ENCODE assay signal across 38 cellular contexts in genomic region chr1:6299557-6300165, GRCh38. TPM values are rescaled to one million over a fixed set of nuclear protein-coding genes. Genes with fewer than 3 reads are reported as not detected.
A peak's percentile ranks its signal among the peaks of the same experiment; 100 is the strongest.
DNase-seq lines count a peak whose midpoint lies in the region; ATAC-seq and TF ChIP-seq lines count a peak whose summit lies in the region.
"Had no signal": no experiment of that assay in that cellular context is flagged by ENCODE, and none has a peak within 500 bp of the region (broad histone marks: within the 10 kb centered on the region; RNA-seq: fewer than 3 reads in every experiment).

No MANE protein-coding gene starts in this region.

- DNase-seq in GM12865 (ENCODE audit: low read depth): peak; percentile 40
- no peak for DNase-seq in RWPE2 (ENCODE audit: low spot score)
- DNase-seq in endodermal cell: no peak
- no peak for DNase-seq in neural crest cell (ENCODE audit: low read depth, low spot score)
- DNase-seq in type B pancreatic cell (ENCODE audit: extremely low spot score, unreplicated experiment): no peak
- DNase-seq in superior temporal gyrus (ENCODE audit: extremely low spot score): no peak
- no peak for DNase-seq in middle frontal gyrus (ENCODE audit: extremely low spot score, low spot score)
- DNase-seq: activated CD4-positive, alpha-beta T cell treated with anti-CD3 and anti-CD28 coated beads, Interleukin-2, amount 10 ng/mL, durations not matched to agents 24 days and 14 days; activated CD8-positive, alpha-beta memory T cell treated with anti-CD3 and anti-CD28 coated beads for 24 hours; activated naive CD8-positive, alpha-beta T cell treated with anti-CD3 and anti-CD28 coated beads, Interleukin-2, amount 10 ng/mL, durations not matched to agents 7 days and 5 days; activated T-cell treated with anti-CD3 and anti-CD28 coated beads for 4 hours; caudate nucleus; CD4-positive, alpha-beta memory T cell; foreskin fibroblast; H7; head of caudate nucleus; islet precursor cell; Kasumi-1; left ventricle myocardium inferior; naive thymus-derived CD4-positive, alpha-beta T cell; NCI-H146; NCI-H748 treated with DMSO at 0.1 percent for 48 hours; retina; stimulated activated naive CD4-positive, alpha-beta T cell; uterus had no signal

- H3K36me3 Mint-ChIP-seq in endodermal cell (ENCODE audit: low read depth) (peaks cover 12% of the 10 kb centered on the region), neural crest cell (ENCODE audit: low read depth) (peaks cover 6% of the 10 kb centered on the region), type B pancreatic cell (peaks cover 5% of the 10 kb centered on the region)

- peak overlapping the region; percentile 64 for H3K27ac Mint-ChIP-seq in endodermal cell
- peak overlapping the region; percentile 91 for H3K27ac Mint-ChIP-seq in neural crest cell (ENCODE audit: unreplicated experiment)
- no peak overlapping the region for H3K27ac Mint-ChIP-seq in type B pancreatic cell
- H3K27ac Mint-ChIP-seq: activated CD4-positive, alpha-beta T cell treated with anti-CD3 and anti-CD28 coated beads, Interleukin-2, amount 10 ng/mL, durations not matched to agents 24 days and 14 days; activated naive CD8-positive, alpha-beta T cell treated with anti-CD3 and anti-CD28 coated beads, Interleukin-2, amount 10 ng/mL, durations not matched to agents 7 days and 5 days; activated T-helper 2 cell treated with anti-CD3 and anti-CD28 coated beads, Interferon-gamma antibody, Interleukin-2, Interleukin-4, amounts not matched to agents 10 μg/mL and 5 μg/mL and 100 μg/mL, durations not matched to agents 14 hours and 24 hours and 36 hours; CD4-positive, alpha-beta memory T cell; naive thymus-derived CD4-positive, alpha-beta T cell had no signal

- H3K9ac ChIP-seq in endodermal cell (ENCODE audit: extremely low read depth, low read length, poor library complexity, severe bottlenecking): no peak overlapping the region

- H3K4me1 ChIP-seq in RWPE2 (ENCODE audit: insufficient read depth, poor library complexity, severe bottlenecking) (peaks cover 39% of the 10 kb centered on the region), endodermal cell (ENCODE audit: control insufficient read depth, insufficient read depth, low read length) (no peaks in the 10 kb centered on the region)
- H3K4me1 ChIP-seq: ascending aorta, esophagus muscularis mucosa, pancreas, uterus had no signal

- H3K4me1 Mint-ChIP-seq in endodermal cell (no peaks in the 10 kb centered on the region), neural crest cell (peaks cover 3% of the 10 kb centered on the region), type B pancreatic cell (ENCODE audit: unreplicated experiment) (peaks cover 5% of the 10 kb centered on the region)
- H3K4me1 Mint-ChIP-seq: activated CD4-positive, alpha-beta T cell treated with anti-CD3 and anti-CD28 coated beads, Interleukin-2, amount 10 ng/mL, durations not matched to agents 24 days and 14 days; CD4-positive, alpha-beta memory T cell had no signal

- H3K27me3 ChIP-seq in RWPE2 (ENCODE audit: insufficient read depth, poor library complexity, severe bottlenecking) (no peaks in the 10 kb centered on the region), endodermal cell (ENCODE audit: control insufficient read depth, insufficient read depth, low read length, poor library complexity, severe bottlenecking) (no peaks in the 10 kb centered on the region)
- H3K27me3 ChIP-seq: ascending aorta, esophagus muscularis mucosa, pancreas, uterus had no signal

- 94% methylated on average over 10 to 15 of the region's 15 CpGs for WGBS in endodermal cell (ENCODE audit: insufficient coverage in 1 of 2, insufficient read length in 1 of 2), 2 experiments

- H3K27ac ChIP-seq in RWPE2 (ENCODE audit: poor library complexity, severe bottlenecking): peak overlapping the region; percentile 85
- H3K27ac ChIP-seq in endodermal cell (ENCODE audit: low read depth, low read length): no peak overlapping the region
- H3K27ac ChIP-seq: ascending aorta, coronary artery, esophagus muscularis mucosa, left ventricle myocardium inferior, pancreas, uterus had no signal

- TF ChIP-seq CTCF in GM12865 (IDR thresholded peaks at IDR 0.05; ENCODE audit: insufficient read depth, low read depth, low read length, missing control alignments) (no peak), RWPE2 (IDR thresholded peaks at IDR 0.05; ENCODE audit: poor library complexity, severe bottlenecking) (no peak), endodermal cell (conservative IDR thresholded peaks at IDR 0.05) (no peak), neural crest cell (conservative IDR thresholded peaks at IDR 0.05) (no peak), type B pancreatic cell (conservative IDR thresholded peaks at IDR 0.05) (no peak)

- H3K36me3 ChIP-seq in RWPE2 (ENCODE audit: low read depth) (peaks cover 19% of the 10 kb centered on the region), endodermal cell (ENCODE audit: control insufficient read depth, insufficient read depth, low read length) (peaks cover 2% of the 10 kb centered on the region)
- H3K36me3 ChIP-seq: ascending aorta, left ventricle myocardium inferior, pancreas, uterus had no signal

- H3K4me3 Mint-ChIP-seq in endodermal cell: no peak overlapping the region
- no peak overlapping the region for H3K4me3 Mint-ChIP-seq in neural crest cell
- H3K4me3 Mint-ChIP-seq in type B pancreatic cell: no peak overlapping the region
- H3K4me3 Mint-ChIP-seq: activated CD4-positive, alpha-beta T cell treated with anti-CD3 and anti-CD28 coated beads, Interleukin-2, amount 10 ng/mL, durations not matched to agents 24 days and 14 days; activated naive CD8-positive, alpha-beta T cell treated with anti-CD3 and anti-CD28 coated beads, Interleukin-2, amount 10 ng/mL, durations not matched to agents 7 days and 5 days; CD4-positive, alpha-beta memory T cell; naive thymus-derived CD4-positive, alpha-beta T cell had no signal

- no peak for ATAC-seq in RWPE2 (ENCODE audit: low read depth)
- no peak for ATAC-seq in HG02852 (IDR thresholded peaks at IDR 0.05; ENCODE audit: unreplicated experiment)
- ATAC-seq: HepG2; naive thymus-derived CD4-positive, alpha-beta T cell had no signal

- no peaks in the 10 kb centered on the region for H3K9me3 Mint-ChIP-seq in endodermal cell
- no peaks in the 10 kb centered on the region for H3K9me3 Mint-ChIP-seq in neural crest cell
- no peaks in the 10 kb centered on the region for H3K9me3 Mint-ChIP-seq in type B pancreatic cell
- H3K9me3 Mint-ChIP-seq: activated CD4-positive, alpha-beta T cell treated with anti-CD3 and anti-CD28 coated beads, Interleukin-2, amount 10 ng/mL, durations not matched to agents 24 days and 14 days; activated naive CD8-positive, alpha-beta T cell treated with anti-CD3 and anti-CD28 coated beads, Interleukin-2, amount 10 ng/mL, durations not matched to agents 7 days and 5 days; activated T-helper 2 cell treated with anti-CD3 and anti-CD28 coated beads, Interferon-gamma antibody, Interleukin-2, Interleukin-4, amounts not matched to agents 10 μg/mL and 5 μg/mL and 100 μg/mL, durations not matched to agents 14 hours and 24 hours and 36 hours; CD4-positive, alpha-beta memory T cell; naive thymus-derived CD4-positive, alpha-beta T cell had no signal

- no peak overlapping the region for H3K4me3 ChIP-seq in GM12865 (ENCODE audit: low read depth, low read length)
- no peak overlapping the region for H3K4me3 ChIP-seq in RWPE2 (ENCODE audit: severe bottlenecking)
- H3K4me3 ChIP-seq in endodermal cell (ENCODE audit: low read length): no peak overlapping the region
- H3K4me3 ChIP-seq: ascending aorta, coronary artery, esophagus muscularis mucosa, left ventricle myocardium inferior, pancreas, smooth muscle cell, uterus had no signal

- H3K9me3 ChIP-seq in RWPE2 (ENCODE audit: severe bottlenecking): no peaks in the 10 kb centered on the region
- no peaks in the 10 kb centered on the region for H3K9me3 ChIP-seq in endodermal cell (ENCODE audit: control insufficient read depth, low read length)
- H3K9me3 ChIP-seq: ascending aorta, esophagus muscularis mucosa, left ventricle myocardium inferior, pancreas, uterus had no signal

- H3K27me3 Mint-ChIP-seq in endodermal cell (ENCODE audit: insufficient read depth) (no peaks in the 10 kb centered on the region), neural crest cell (ENCODE audit: low read depth) (no peaks in the 10 kb centered on the region), type B pancreatic cell (no peaks in the 10 kb centered on the region)
- H3K27me3 Mint-ChIP-seq: activated CD4-positive, alpha-beta T cell treated with anti-CD3 and anti-CD28 coated beads, Interleukin-2, amount 10 ng/mL, durations not matched to agents 24 days and 14 days; activated naive CD8-positive, alpha-beta T cell treated with anti-CD3 and anti-CD28 coated beads, Interleukin-2, amount 10 ng/mL, durations not matched to agents 7 days and 5 days; CD4-positive, alpha-beta memory T cell; naive thymus-derived CD4-positive, alpha-beta T cell had no signal

RNA-seq across cellular contexts. Expression of gene GPR153, which starts 38.8 kb away (rescaled TPM):
- total RNA-seq in endodermal cell (1 to 10 TPM; 2.4 to 2.8 TPM), neural crest cell (28.1 and 28.7 TPM in 2 replicates), type B pancreatic cell (ENCODE audit: low replicate concordance) (6.1 and 8.5 TPM in 2 replicates)
- polyA plus RNA-seq in endodermal cell (2013, experiment 1 of 2): 25.3 TPM
- polyA plus RNA-seq in endodermal cell (2013, experiment 2 of 2): 23.1 TPM
- polyA plus RNA-seq: CD4-positive, alpha-beta memory T cell; naive thymus-derived CD4-positive, alpha-beta T cell had no signal

RNA-seq across cellular contexts. Expression of gene HES3, which starts 55.7 kb away (rescaled TPM):
- total RNA-seq in endodermal cell (1 to 10 TPM in 1 of 2 donors, not detected in 1; 2.7 TPM), neural crest cell (23.6 and 25.2 TPM in 2 replicates), type B pancreatic cell (ENCODE audit: low replicate concordance) (not detected in 2 replicates)
- polyA plus RNA-seq in endodermal cell (2013, experiment 1 of 2): 6.6 TPM
- 2.8 TPM for polyA plus RNA-seq in endodermal cell (2013, experiment 2 of 2)
- total RNA-seq: activated CD4-positive, alpha-beta T cell treated with anti-CD3 and anti-CD28 coated beads, Interleukin-2, amount 10 ng/mL, durations not matched to agents 24 days and 14 days; activated naive CD8-positive, alpha-beta T cell treated with anti-CD3 and anti-CD28 coated beads, Interleukin-2, amount 10 ng/mL, durations not matched to agents 7 days and 5 days; activated T-helper 2 cell treated with anti-CD3 and anti-CD28 coated beads, Interferon-gamma antibody, Interleukin-2, Interleukin-4, amounts not matched to agents 10 μg/mL and 5 μg/mL and 100 μg/mL, durations not matched to agents 14 hours and 24 hours and 36 hours; ascending aorta; CD4-positive, alpha-beta memory T cell; Daoy; esophagus muscularis mucosa; HepG2; left ventricle myocardium inferior; mesenteric fat pad; naive thymus-derived CD4-positive, alpha-beta T cell; pancreas; RPMI7951; SK-MEL-5; smooth muscle cell; temporal lobe; uterus had no signal
- polyA plus RNA-seq: CD4-positive, alpha-beta memory T cell; HepG2; naive thymus-derived CD4-positive, alpha-beta T cell; pancreas; smooth muscle cell had no signal
